Comparison of ENCODE assay signal across 20 cellular contexts in genomic region chr14:96051231-96051630, GRCh38.
"Had no signal": no experiment of that assay in that cellular context is flagged by ENCODE, and none has a peak within 500 bp of the region (broad histone marks: within the 10 kb centered on the region; RNA-seq: fewer than 3 reads in every experiment).

No MANE protein-coding gene starts in this region.

- H3K9me3 ChIP-seq: adrenal gland, colonic mucosa, mucosa of descending colon, right lobe of liver had no signal

- H3K4me3 ChIP-seq: adrenal gland, colonic mucosa, mucosa of descending colon, neural progenitor cell, psoas muscle, right lobe of liver, smooth muscle cell, tibial nerve had no signal

- H3K27me3 ChIP-seq: adrenal gland, colonic mucosa, neural progenitor cell, right lobe of liver, tibial nerve had no signal

- H3K36me3 ChIP-seq: adrenal gland, colonic mucosa, neural progenitor cell, right lobe of liver had no signal

- H3K4me1 ChIP-seq: colonic mucosa, psoas muscle, right lobe of liver had no signal

- H3K27ac ChIP-seq: colonic mucosa, neural progenitor cell, psoas muscle, right lobe of liver, tibial nerve had no signal

- H3K27ac Mint-ChIP-seq: activated CD8-positive, alpha-beta T cell treated with anti-CD3 and anti-CD28 coated beads, Interleukin-2, amount 10 ng/mL, durations not matched to agents 7 days and 5 days; activated naive CD4-positive, alpha-beta T cell treated with anti-CD3 and anti-CD28 coated beads, Interleukin-2, amount 50 U/mL, for 24 hours; naive B cell; neural progenitor cell; stimulated activated memory B cell treated with anti-CD40 and anti-IgM and Interleukin-4, amounts not matched to agents 10 μg/mL and 1 μg/mL and 100 μg/mL, for 72 hours had no signal

- H3K36me3 Mint-ChIP-seq: naive B cell; stimulated activated memory B cell treated with anti-CD40 and anti-IgM and Interleukin-4, amounts not matched to agents 10 μg/mL and 1 μg/mL and 100 μg/mL, for 72 hours had no signal

- H3K9me3 Mint-ChIP-seq: activated naive CD4-positive, alpha-beta T cell treated with anti-CD3 and anti-CD28 coated beads, Interleukin-2, amount 50 U/mL, for 24 hours; stimulated activated memory B cell treated with anti-CD40 and anti-IgM and Interleukin-4, amounts not matched to agents 10 μg/mL and 1 μg/mL and 100 μg/mL, for 72 hours had no signal

- ATAC-seq: activated CD8-positive, alpha-beta T cell treated with anti-CD3 and anti-CD28 coated beads, Interleukin-2, amount 10 ng/mL, durations not matched to agents 7 days and 5 days; left ventricle myocardium superior; psoas muscle; stimulated activated memory B cell treated with anti-CD40 and anti-IgM and Interleukin-4, amounts not matched to agents 10 μg/mL and 1 μg/mL and 100 μg/mL, for 72 hours had no signal

- H3K4me1 Mint-ChIP-seq: activated naive CD4-positive, alpha-beta T cell treated with anti-CD3 and anti-CD28 coated beads, Interleukin-2, amount 50 U/mL, for 24 hours; naive B cell; stimulated activated memory B cell treated with anti-CD40 and anti-IgM and Interleukin-4, amounts not matched to agents 10 μg/mL and 1 μg/mL and 100 μg/mL, for 72 hours had no signal

- H3K4me3 Mint-ChIP-seq: activated CD8-positive, alpha-beta T cell treated with anti-CD3 and anti-CD28 coated beads, Interleukin-2, amount 10 ng/mL, durations not matched to agents 7 days and 5 days; activated naive CD4-positive, alpha-beta T cell treated with anti-CD3 and anti-CD28 coated beads, Interleukin-2, amount 50 U/mL, for 24 hours; neural progenitor cell; stimulated activated memory B cell treated with anti-CD40 and anti-IgM and Interleukin-4, amounts not matched to agents 10 μg/mL and 1 μg/mL and 100 μg/mL, for 72 hours had no signal

- DNase-seq: activated CD4-positive, CD25-positive, alpha-beta regulatory T cell; activated CD8-positive, alpha-beta T cell treated with anti-CD3 and anti-CD28 coated beads, Interleukin-2, amount 10 ng/mL, durations not matched to agents 7 days and 5 days; activated gamma-delta T cell; colonic mucosa; effector CD4-positive, alpha-beta T cell; kidney glomerular epithelial cell; left ventricle myocardium superior; mucosa of descending colon; naive B cell; psoas muscle; right lobe of liver; stimulated activated CD4-positive, alpha-beta T cell treated with anti-CD3 and anti-CD28 coated beads, Interleukin-4, amount 100 ng/mL, for 4 hours; T-helper 1 cell; T-helper 9 cell had no signal
